Comparison of ENCODE assay signal across 8 cellular contexts in the genomic region with DNA sequence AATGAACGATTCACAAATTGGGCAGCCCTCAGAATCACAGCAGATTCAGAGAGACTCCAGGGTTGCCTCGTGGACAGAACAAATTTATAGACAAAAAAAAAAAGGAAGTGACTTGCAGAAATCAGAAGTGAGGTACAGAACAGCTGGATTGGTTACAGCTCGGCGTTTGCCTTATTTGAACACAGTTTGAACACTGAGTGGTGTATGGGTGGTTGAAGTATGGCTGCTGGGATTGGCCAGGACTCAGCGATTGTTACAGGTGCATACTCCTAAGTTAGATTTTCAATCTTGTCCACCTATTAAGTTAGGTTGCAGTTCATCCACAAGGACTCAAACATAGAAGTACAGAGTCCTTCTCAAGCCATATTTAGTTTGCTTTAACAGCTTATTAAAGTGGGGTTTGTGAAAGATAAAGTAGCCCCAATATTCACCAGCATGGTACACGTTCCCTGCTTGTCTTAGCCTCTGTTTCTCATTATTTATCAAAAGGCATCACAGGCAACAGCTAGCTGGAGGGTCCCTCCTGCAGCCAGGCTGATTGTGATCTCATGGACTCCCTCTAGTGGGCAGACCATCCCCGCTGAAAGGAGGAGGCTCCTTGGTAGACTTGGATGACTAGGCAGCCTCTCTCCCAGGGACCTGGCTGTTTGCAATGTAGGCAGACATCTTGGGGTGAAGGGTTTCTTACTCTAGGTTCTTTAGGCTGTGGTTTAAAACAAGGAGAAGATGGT. TPM values are rescaled to one million over a fixed set of nuclear protein-coding genes. Genes with fewer than 3 reads are reported as not detected.
DNase-seq lines count a peak whose midpoint lies in the region; ATAC-seq, FAIRE-seq and TF ChIP-seq lines count a peak whose summit lies in the region.

No MANE protein-coding gene starts in this region.

- no peaks in the 10 kb centered on the region for H3K4me1 ChIP-seq in A549

- H3K4me3 Mint-ChIP-seq in activated B cell treated with CpG ODN at 0.5 μM for 24 hours, result no peak overlapping the region
- H3K4me3 Mint-ChIP-seq in endothelial cell (ENCODE audit: unreplicated experiment), result no peak overlapping the region

- H3K27ac ChIP-seq in A549 (no peak overlapping the region), substantia nigra (ENCODE audit: low read depth, low read length, poor library complexity, severe bottlenecking) (no peak overlapping the region)

- H3K4me2 ChIP-seq in A549, result no peak overlapping the region

- H3K36me3 Mint-ChIP-seq in activated B cell treated with CpG ODN at 0.5 μM for 24 hours (ENCODE audit: low read depth) (no peaks in the 10 kb centered on the region), endothelial cell (ENCODE audit: low read depth, unreplicated experiment) (no peaks in the 10 kb centered on the region)

- 0 out of 3 replicates have a peak, but pooled peaks cover 2% of the 10 kb centered on the region for H3K9me3 ChIP-seq in A549

- H3K4me3 ChIP-seq in A549 (no peak overlapping the region), NB4 (ENCODE audit: low read depth, low read length) (no peak overlapping the region)

- POLR2A ChIA-PET in A549 (lab: Yijun Ruan, JAX), result no interaction called here
- POLR2A ChIA-PET in activated B cell treated with CpG ODN at 0.5 μM for 24 hours (lab: Charles Lee), result no interaction called here

- no peak overlapping the region for H3K27ac Mint-ChIP-seq in activated B cell treated with CpG ODN at 0.5 μM for 24 hours
- no peak overlapping the region for H3K27ac Mint-ChIP-seq in endothelial cell (ENCODE audit: unreplicated experiment)

- peaks cover 14% of the 10 kb centered on the region for H3K27me3 Mint-ChIP-seq in activated B cell treated with CpG ODN at 0.5 μM for 24 hours
- H3K27me3 Mint-ChIP-seq in endothelial cell (ENCODE audit: unreplicated experiment), result no peaks in the 10 kb centered on the region

- TF ChIP-seq RAD21 in A549 (conservative IDR thresholded peaks at IDR 0.05 in 1 of 2, IDR thresholded peaks at IDR 0.05 in 1 of 2), result peak in 1 of 2 experiments; percentile 44; a peak in 2 of 5 replicates

- H3K9me3 Mint-ChIP-seq in activated B cell treated with CpG ODN at 0.5 μM for 24 hours (peaks cover 9% of the 10 kb centered on the region), endothelial cell (ENCODE audit: unreplicated experiment) (peaks cover 9% of the 10 kb centered on the region)

- CTCF ChIA-PET in A549 (lab: Yijun Ruan, JAX) (interaction anchor here (0.6 to 4.0 kb wide), 11 partner anchors 10 to 399 kb away, joined by 3 to 15 read pairs (median 4); no protein-coding TSS in a partner anchor), activated B cell treated with CpG ODN at 0.5 μM for 24 hours (lab: Charles Lee) (interaction anchor here (0.8 to 1.4 kb wide), 3 partner anchors 8 to 269 kb away, joined by 3 to 5 read pairs (median 4); no protein-coding TSS in a partner anchor)

- FAIRE-seq in A549 (lab: Jason Lieb, UNC), result no peak

- H3K4me1 Mint-ChIP-seq in activated B cell treated with CpG ODN at 0.5 μM for 24 hours (no peaks in the 10 kb centered on the region), endothelial cell (ENCODE audit: unreplicated experiment) (no peaks in the 10 kb centered on the region)

- DNase-seq in A549 (ENCODE audit: low read depth in 1 of 2, low spot score in 1 of 2) (peak; percentile 63 to 72), NB4 (ENCODE audit: low read depth) (peak; percentile 67), activated B cell treated with CpG ODN at 0.5 μM for 24 hours (no peak), endothelial cell (ENCODE audit: low spot score) (peak; percentile 60), myocyte (ENCODE audit: low read depth) (peak; percentile 64), substantia nigra (lab: John Stamatoyannopoulos, UW) (peak in 34 of 49 donors; percentile 10 to 67 (median 36))

- TF ChIP-seq POLR2A in A549 (IDR thresholded peaks at IDR 0.05; ENCODE audit: low read length), result no peak
- TF ChIP-seq POLR2A in NB4 (IDR thresholded peaks at IDR 0.05; ENCODE audit: extremely low read depth, insufficient read length), result no peak

- TF ChIP-seq CTCF in A549 (IDR thresholded peaks at IDR 0.05), result peak; percentile 40
- peak; percentile 81 for TF ChIP-seq CTCF in GM12872 (IDR thresholded peaks at IDR 0.05; ENCODE audit: insufficient read depth, low read depth, low read length)
- TF ChIP-seq CTCF in NB4 (IDR thresholded peaks at IDR 0.05; ENCODE audit: low read depth, low read length), result peak; percentile 77
- peak; percentile 37 for TF ChIP-seq CTCF in activated B cell treated with CpG ODN at 0.5 μM for 24 hours (IDR thresholded peaks at IDR 0.05)
- TF ChIP-seq CTCF in endothelial cell (IDR thresholded peaks at IDR 0.05; ENCODE audit: unreplicated experiment), result peak; percentile 17

- intact Hi-C loops in activated B cell treated with CpG ODN at 0.5 μM for 24 hours (cut with micrococcal nuclease), result loop anchor here (5.0 kb wide), 2 partner anchors 226 to 276 kb away; no protein-coding TSS in a partner anchor

- 33% methylated on average over 7 of the region's 7 CpGs for WGBS in A549 (ENCODE audit: missing lambda C conversion rate)

- no peak for TF ChIP-seq EP300 in A549 (IDR thresholded peaks at IDR 0.05)

- ATAC-seq in A549, result peak; percentile 95 to 97
- peak; percentile 45 for ATAC-seq in activated B cell treated with CpG ODN at 0.5 μM for 24 hours (ENCODE audit: low read depth)
- no peak for ATAC-seq in HG03565 (IDR thresholded peaks at IDR 0.05; ENCODE audit: unreplicated experiment)

TF ChIP-seq in A549, 52 proteins besides CTCF, POLR2A, EP300 and RAD21:
- TF ChIP-seq, protein P1, sequence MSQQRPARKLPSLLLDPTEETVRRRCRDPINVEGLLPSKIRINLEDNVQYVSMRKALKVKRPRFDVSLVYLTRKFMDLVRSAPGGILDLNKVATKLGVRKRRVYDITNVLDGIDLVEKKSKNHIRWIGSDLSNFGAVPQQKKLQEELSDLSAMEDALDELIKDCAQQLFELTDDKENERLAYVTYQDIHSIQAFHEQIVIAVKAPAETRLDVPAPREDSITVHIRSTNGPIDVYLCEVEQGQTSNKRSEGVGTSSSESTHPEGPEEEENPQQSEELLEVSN (IDR thresholded peaks at IDR 0.05; ENCODE audit: borderline replicate concordance, low read depth), result no peak
- TF ChIP-seq, protein P2, sequence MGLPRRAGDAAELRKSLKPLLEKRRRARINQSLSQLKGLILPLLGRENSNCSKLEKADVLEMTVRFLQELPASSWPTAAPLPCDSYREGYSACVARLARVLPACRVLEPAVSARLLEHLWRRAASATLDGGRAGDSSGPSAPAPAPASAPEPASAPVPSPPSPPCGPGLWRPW (IDR thresholded peaks at IDR 0.05), result no peak
- TF ChIP-seq ESRRA (IDR thresholded peaks at IDR 0.05; ENCODE audit: borderline replicate concordance, low read length) (no peak), SMC3 (IDR thresholded peaks at IDR 0.05) (0 out of 3 replicates have a peak, but pooled peaks have one; percentile 20)

RNA-seq across cellular contexts. Expression of a gene that starts 17.6 kb away (rescaled TPM):
- polyA plus RNA-seq in A549 (2011; rRNA removed) (0.18 and 0.40 TPM in 2 replicates), A549 (2017; fragmentation: RNase III; extraction: RNeasy Plus Mini Kit Qiagen cat#74134 plus additional on column Dnase treatment) (0.13 to 0.21 TPM (median 0.14 TPM) in 3 replicates)
- polyA plus RNA-seq in A549 (2012; cell fraction: cytosol; rRNA removed), result 0.16 and 0.21 TPM in 2 replicates
- 0.43 and 1.1 TPM in 2 replicates for polyA plus RNA-seq in A549 (2012; cell fraction: nucleus; rRNA removed)
- 0.29 and 0.63 TPM in 2 replicates for polyA minus RNA-seq in A549 (2011; rRNA and poly(A)+ RNA removed)
- total RNA-seq in activated B cell treated with CpG ODN at 0.5 μM for 24 hours (not detected in 2 replicates), endothelial cell (ENCODE audit: unreplicated experiment) (not detected), myocyte (0.10 TPM in 1 of 2 replicates, not detected in the other)
- 0.09 TPM for polyA plus RNA-seq in myocyte (2012)

Comparison
In these comparisons a context has a peak if more than half of its experiments do, and no peak if none do; other contexts are left out.
1. CTCF ChIP-seq: peak in every context shown above with its lines; median percentile 81 in GM12872; 77 in NB4; 40 in A549; 37 in activated B cell treated with CpG ODN at 0.5 μM for 24 hours; 17 in endothelial cell.